9 cellular contexts compared by ENCODE assay signal in genomic region chr15:78620021-78620838, GRCh38. TPM values are rescaled to one million over a fixed set of nuclear protein-coding genes. Genes with fewer than 3 reads are reported as not detected.
DNase-seq lines count a peak whose midpoint lies in the region; ATAC-seq and TF ChIP-seq lines count a peak whose summit lies in the region.
"Had no signal": no experiment of that assay in that cellular context is flagged by ENCODE, and none has a peak within 500 bp of the region (broad histone marks: within the 10 kb centered on the region; RNA-seq: fewer than 3 reads in every experiment).

No MANE protein-coding gene starts in this region.

- H3K9ac ChIP-seq in iPS-18a (ENCODE audit: low read length), result no peak overlapping the region

- H3K4me1 ChIP-seq in iPS-18a (ENCODE audit: control insufficient read depth, low read depth, low read length), result no peaks in the 10 kb centered on the region
- peaks cover 14 to 28% (median 21%) of the 10 kb centered on the region in 4 donors for H3K4me1 ChIP-seq in stomach
- H3K4me1 ChIP-seq in CD8-positive, alpha-beta memory T cell (ENCODE audit: insufficient read depth, low read length), result no peaks in the 10 kb centered on the region

- H3K9me3 ChIP-seq in iPS-18a (ENCODE audit: control insufficient read depth, low read depth, low read length) (no peaks in the 10 kb centered on the region), stomach (no peaks in the 10 kb centered on the region)
- H3K9me3 ChIP-seq in CD8-positive, alpha-beta memory T cell (ENCODE audit: low read length), result no peaks in the 10 kb centered on the region

- peaks cover 46 to 56% of the 10 kb centered on the region in 2 donors for H3K27me3 Mint-ChIP-seq in CD8-positive, alpha-beta memory T cell

- intact Hi-C loops in stomach (cut with DNase I; ENCODE audit: low total_unique reads), result loop anchor here (10.0 kb wide), 1 partner anchor 565 kb away; no protein-coding TSS in a partner anchor

- H3K4me3 Mint-ChIP-seq in CD8-positive, alpha-beta memory T cell, result no peak overlapping the region
- H3K4me3 Mint-ChIP-seq: dendritic cell treated with granulocyte-macrophage colony-stimulating factor and Interleukin-4, amounts not matched to agents 40 ng/mL and 50 ng/mL, for 4 days had no signal

- no peaks in the 10 kb centered on the region for H3K9me3 Mint-ChIP-seq in CD8-positive, alpha-beta memory T cell
- H3K9me3 Mint-ChIP-seq: dendritic cell treated with granulocyte-macrophage colony-stimulating factor and Interleukin-4, amounts not matched to agents 40 ng/mL and 50 ng/mL, for 4 days had no signal

- H3K4me3 ChIP-seq in iPS-18a (ENCODE audit: low read length), result peak overlapping the region; percentile 56
- peak overlapping the region; percentile 32 to 47 (median 42) for H3K4me3 ChIP-seq in stomach
- H3K4me3 ChIP-seq in CD8-positive, alpha-beta memory T cell (ENCODE audit: low read length), result no peak overlapping the region

- TF ChIP-seq EP300 in stomach (IDR thresholded peaks at IDR 0.05), result no peak

- peaks cover 0 to 2% (median 0%) of the 10 kb centered on the region in 3 donors for H3K36me3 Mint-ChIP-seq in CD8-positive, alpha-beta memory T cell

- CTCF ChIA-PET in CD8-positive, alpha-beta memory T cell (lab: Charles Lee), result interaction anchor here (1.0 to 1.8 kb wide), 4 partner anchors 90 to 564 kb away, joined by 3 to 10 read pairs (median 7); no protein-coding TSS in a partner anchor

- DNase-seq in NCI-H524 (lab: John Stamatoyannopoulos, UW), result peak; percentile 48 to 74
- no peak for DNase-seq in NCI-H524 treated with DMSO at 0.1 percent for 48 hours (lab: John Stamatoyannopoulos, UW)
- peak; percentile 30 to 32 for DNase-seq in activated T-cell treated with anti-CD3 and anti-CD28 coated beads, Interleukin-2, amount 50 U/mL, for 48 hours
- peak; percentile 23 for DNase-seq in stomach
- DNase-seq in C1 segment of cervical spinal cord (lab: John Stamatoyannopoulos, UW), result no peak
- DNase-seq in CD8-positive, alpha-beta memory T cell, result no peak

- no peak for TF ChIP-seq POLR2A in stomach (IDR thresholded peaks at IDR 0.05)

- H3K27me3 ChIP-seq in iPS-18a (ENCODE audit: control insufficient read depth, insufficient read depth, low read length) (peaks cover 44% of the 10 kb centered on the region), stomach (peaks cover 0 to 60% (median 39%) of the 10 kb centered on the region in 3 donors)
- peaks cover 16% of the 10 kb centered on the region for H3K27me3 ChIP-seq in CD8-positive, alpha-beta memory T cell (ENCODE audit: insufficient read depth, low read length, poor library complexity, severe bottlenecking)

- H3K36me3 ChIP-seq in iPS-18a (ENCODE audit: control insufficient read depth, low read depth, low read length) (no peaks in the 10 kb centered on the region), stomach (no peaks in the 10 kb centered on the region)
- no peaks in the 10 kb centered on the region for H3K36me3 ChIP-seq in CD8-positive, alpha-beta memory T cell (ENCODE audit: insufficient read depth, low read length)

- no peak overlapping the region for H3K27ac Mint-ChIP-seq in CD8-positive, alpha-beta memory T cell
- H3K27ac Mint-ChIP-seq: dendritic cell treated with granulocyte-macrophage colony-stimulating factor and Interleukin-4, amounts not matched to agents 40 ng/mL and 50 ng/mL, for 4 days had no signal

- WGBS in stomach, 5 donors, result 0 to 3% (median 1%) methylated on average over 19 to 82 of the region's 82 CpGs

- no peak overlapping the region for H3K27ac ChIP-seq in iPS-18a (ENCODE audit: low read length)
- peak overlapping the region in 1 of 5 donors; percentile 34 for H3K27ac ChIP-seq in stomach
- H3K27ac ChIP-seq in CD8-positive, alpha-beta memory T cell (ENCODE audit: low read depth, low read length), result no peak overlapping the region

- POLR2A ChIA-PET in CD8-positive, alpha-beta memory T cell (lab: Charles Lee), result no interaction called here

- no peak for TF ChIP-seq CTCF in stomach (IDR thresholded peaks at IDR 0.05)

- ATAC-seq in GM21360 (IDR thresholded peaks at IDR 0.05; ENCODE audit: unreplicated experiment), result no peak

- peaks cover 0 to 16% (median 4%) of the 10 kb centered on the region in 3 donors for H3K4me1 Mint-ChIP-seq in CD8-positive, alpha-beta memory T cell

RNA-seq across cellular contexts. Expression of gene CHRNA3, which starts 0.6 kb away (rescaled TPM):
- 1 to 10 TPM in 2 of 5 donors, under 1 TPM in 1, not detected in 2; 0.45 to 4.6 (median 2.6) TPM for total RNA-seq in stomach
- 1 to 10 TPM in 1 of 3 donors, under 1 TPM in 1, not detected in 1; 0.31 to 1.0 TPM for polyA plus RNA-seq in stomach
- total RNA-seq in CD8-positive, alpha-beta memory T cell, result not detected
- polyA plus RNA-seq in CD8-positive, alpha-beta memory T cell, result not detected

RNA-seq across cellular contexts. Expression of gene CHRNB4, which starts 20.8 kb away (rescaled TPM):
- not detected for total RNA-seq in stomach
- under 1 TPM in 1 of 3 donors, not detected in 2; 0.78 TPM for polyA plus RNA-seq in stomach
- not detected for total RNA-seq in CD8-positive, alpha-beta memory T cell
- not detected for polyA plus RNA-seq in CD8-positive, alpha-beta memory T cell

RNA-seq across cellular contexts. Expression of gene CHRNA5, which starts 54.9 kb away (rescaled TPM):
- 1 to 10 TPM in 2 of 5 donors, not detected in 3; 1.2 to 1.8 TPM for total RNA-seq in stomach
- 1 to 10 TPM in 2 of 3 donors, not detected in 1; 1.1 to 1.5 TPM for polyA plus RNA-seq in stomach
- total RNA-seq in CD8-positive, alpha-beta memory T cell, result 1 to 10 TPM; 8.4 to 8.9 TPM
- polyA plus RNA-seq in CD8-positive, alpha-beta memory T cell, result 0.89 TPM

Comparison
In these comparisons a context has a peak if more than half of its experiments do, and no peak if none do; other contexts are left out.
1. DNase-seq: peak in NCI-H524 (2 of 2), activated T-cell treated with anti-CD3 and anti-CD28 coated beads, Interleukin-2, amount 50 U/mL, for 48 hours (2 of 2) and stomach (single experiment); none in NCI-H524 treated with DMSO at 0.1 percent for 48 hours (single experiment), C1 segment of cervical spinal cord (0 of 14) and CD8-positive, alpha-beta memory T cell (0 of 5).